Comparison of ENCODE assay signal across 12 cellular contexts in genomic region chr6:151317206-151317994, GRCh38.
DNase-seq lines count a peak whose midpoint lies in the region; FAIRE-seq and TF ChIP-seq lines count a peak whose summit lies in the region.
"Had no signal": no experiment of that assay in that cellular context is flagged by ENCODE, and none has a peak within 500 bp of the region (broad histone marks: within the 10 kb centered on the region; RNA-seq: fewer than 3 reads in every experiment).

No MANE protein-coding gene starts in this region.

- CTCF ChIA-PET in AG04450 (lab: Charles Lee): interaction anchor here (1.1 to 3.1 kb wide), 3 partner anchors 9 to 426 kb away, joined by 4 to 10 read pairs (median 9); no protein-coding TSS in a partner anchor

- H3K36me3 ChIP-seq in mesodermal cell (ENCODE audit: control insufficient read depth, insufficient read depth, low read length) (peaks cover 79% of the 10 kb centered on the region), small intestine (ENCODE audit: control insufficient read depth in 2 of 2, insufficient read depth in 2 of 2, low read length in 2 of 2) (no peaks in the 10 kb centered on the region), Peyer's patch (no peaks in the 10 kb centered on the region)
- H3K36me3 ChIP-seq: pancreas had no signal

- peak overlapping the region; percentile 48 for H3K27ac ChIP-seq in AG04450 (ENCODE audit: low read depth, low read length)
- H3K27ac ChIP-seq in coronary artery: peak overlapping the region; percentile 9 to 32
- H3K27ac ChIP-seq in mesodermal cell (ENCODE audit: low read depth, low read length, severe bottlenecking): peak overlapping the region; percentile 75
- H3K27ac ChIP-seq in small intestine (ENCODE audit: low read depth in 1 of 2, low read length in 1 of 2): peak overlapping the region in 1 of 2 donors; percentile 7
- H3K27ac ChIP-seq in Peyer's patch: peak overlapping the region in 1 of 4 donors; percentile 54
- H3K27ac ChIP-seq: pancreas had no signal

- 100% methylated on average over 1 of the region's 2 CpGs for WGBS in mesodermal cell (ENCODE audit: insufficient coverage in 2 of 2), 2 experiments
- 57 to 68% (median 65%) methylated on average over 2 of the region's 2 CpGs for WGBS in small intestine, 3 donors

- TF ChIP-seq POLR2A in Peyer's patch (IDR thresholded peaks at IDR 0.05): no peak

- POLR2A ChIA-PET in AG04450 (lab: Yijun Ruan, JAX): interaction anchor here (1.0 kb wide), 2 partner anchors 77 to 249 kb away, joined by 3 read pairs; no protein-coding TSS in a partner anchor

- DNase-seq in AG04450 (ENCODE audit: low read depth, low spot score) (no peak), M059J (ENCODE audit: low read depth) (peak; percentile 65), coronary artery (ENCODE audit: low spot score) (no peak), COR-L47 (lab: John Stamatoyannopoulos, UW) (no peak), small intestine (no peak), ecto neural progenitor cell (ENCODE audit: low spot score) (no peak), Peyer's patch (no peak)
- DNase-seq: activated CD8-positive, alpha-beta memory T cell treated with anti-CD3 and anti-CD28 coated beads, Interleukin-2, amount 50 U/mL, for 4 hours; CD8-positive, alpha-beta memory T cell; MV-4-11; pancreas had no signal

- no peaks in the 10 kb centered on the region for H3K27me3 ChIP-seq in AG04450 (ENCODE audit: control insufficient read depth, insufficient read depth, low read length)
- no peaks in the 10 kb centered on the region for H3K27me3 ChIP-seq in small intestine (ENCODE audit: control insufficient read depth in 2 of 2, insufficient read depth in 2 of 2, low read length in 2 of 2)
- no peaks in the 10 kb centered on the region for H3K27me3 ChIP-seq in Peyer's patch
- H3K27me3 ChIP-seq: pancreas had no signal

- H3K4me3 ChIP-seq in AG04450 (ENCODE audit: low read depth, low read length): no peak overlapping the region
- no peak overlapping the region for H3K4me3 ChIP-seq in coronary artery
- no peak overlapping the region for H3K4me3 ChIP-seq in mesodermal cell (ENCODE audit: extremely low read depth, insufficient read depth, low read length, poor library complexity, severe bottlenecking)
- H3K4me3 ChIP-seq in small intestine (ENCODE audit: low read depth in 1 of 2, low read length in 2 of 2): no peak overlapping the region
- no peak overlapping the region for H3K4me3 ChIP-seq in Peyer's patch
- H3K4me3 ChIP-seq: pancreas had no signal

- no peak for FAIRE-seq in small intestine (lab: Jason Lieb, UNC)
- FAIRE-seq: pancreas had no signal

- H3K9me3 ChIP-seq in AG04450 (ENCODE audit: control insufficient read depth, insufficient read depth, low read length) (no peaks in the 10 kb centered on the region; the same call in 1 of the 2 replicates), mesodermal cell (ENCODE audit: control insufficient read depth, low read length) (no peaks in the 10 kb centered on the region), small intestine (ENCODE audit: control insufficient read depth, low read depth) (no peaks in the 10 kb centered on the region), Peyer's patch (no peaks in the 10 kb centered on the region)
- H3K9me3 ChIP-seq: pancreas had no signal

- H3K4me1 ChIP-seq in mesodermal cell (ENCODE audit: control insufficient read depth, insufficient read depth, low read length, poor library complexity, severe bottlenecking) (peaks cover 9% of the 10 kb centered on the region), small intestine (ENCODE audit: control insufficient read depth in 2 of 2, insufficient read depth in 1 of 2, low read depth in 1 of 2, low read length in 1 of 2) (no peaks in the 10 kb centered on the region), Peyer's patch (no peaks in the 10 kb centered on the region)

- TF ChIP-seq CTCF in AG04450 (IDR thresholded peaks at IDR 0.05; ENCODE audit: low read depth, low read length): no peak
- TF ChIP-seq CTCF in coronary artery (IDR thresholded peaks at IDR 0.05): no peak
- TF ChIP-seq CTCF in Peyer's patch (IDR thresholded peaks at IDR 0.05): no peak
